In genomic region chr12:49945394-49946080, GRCh38 we compare ENCODE assay signal across 8 cellular contexts. TPM values are rescaled to one million over a fixed set of nuclear protein-coding genes. Genes with fewer than 3 reads are reported as not detected.
DNase-seq lines count a peak whose midpoint lies in the region; ATAC-seq and TF ChIP-seq lines count a peak whose summit lies in the region.

No MANE protein-coding gene starts in this region.

- DNase-seq in HFFc6 (peak; percentile 68), NCI-H748 (lab: John Stamatoyannopoulos, UW; ENCODE audit: unreplicated experiment) (peak; percentile 49), ecto neural progenitor cell (ENCODE audit: low spot score) (peak; percentile 95), medulla oblongata (ENCODE audit: extremely low spot score) (peak; percentile 84)
- peak; percentile 88 for DNase-seq in activated CD8-positive, alpha-beta T cell treated with anti-CD3 and anti-CD28 coated beads, Interleukin-2, amount 10 ng/mL, durations not matched to agents 7 days and 5 days
- peak; percentile 75 to 92 (median 77) for DNase-seq in stimulated activated CD4-positive, alpha-beta T cell treated with anti-CD3 and anti-CD28 coated beads, TNF-alpha, amount 100 ng/mL, for 24 hours (ENCODE audit: low read depth in 3 of 3)

- H3K9me3 ChIP-seq in ES-I3 (ENCODE audit: control insufficient read depth, insufficient read depth, low read length): no peaks in the 10 kb centered on the region

- peaks cover 12% of the 10 kb centered on the region for H3K4me1 Mint-ChIP-seq in HFFc6 (ENCODE audit: low read depth)
- peaks cover 24% of the 10 kb centered on the region for H3K4me1 Mint-ChIP-seq in activated CD8-positive, alpha-beta T cell treated with anti-CD3 and anti-CD28 coated beads, Interleukin-2, amount 10 ng/mL, durations not matched to agents 7 days and 5 days (ENCODE audit: low read depth)

- peak; percentile 99 for ATAC-seq in activated CD8-positive, alpha-beta T cell treated with anti-CD3 and anti-CD28 coated beads, Interleukin-2, amount 10 ng/mL, durations not matched to agents 7 days and 5 days
- no peak for ATAC-seq in GM19328 (IDR thresholded peaks at IDR 0.05; ENCODE audit: unreplicated experiment)

- H3K4me1 ChIP-seq in ES-I3 (ENCODE audit: insufficient read depth, low read length): peaks cover 11% of the 10 kb centered on the region

- peak; percentile 95 for TF ChIP-seq CTCF in HFFc6 (IDR thresholded peaks at IDR 0.05)

- no peaks in the 10 kb centered on the region for H3K36me3 ChIP-seq in ES-I3 (ENCODE audit: insufficient read depth, low read length)

- H3K9me3 Mint-ChIP-seq in HFFc6: no peaks in the 10 kb centered on the region
- no peaks in the 10 kb centered on the region for H3K9me3 Mint-ChIP-seq in activated CD8-positive, alpha-beta T cell treated with anti-CD3 and anti-CD28 coated beads, Interleukin-2, amount 10 ng/mL, durations not matched to agents 7 days and 5 days (ENCODE audit: insufficient read depth)

- CTCF ChIA-PET in activated CD8-positive, alpha-beta T cell treated with anti-CD3 and anti-CD28 coated beads, Interleukin-2, amount 10 ng/mL, durations not matched to agents 7 days and 5 days (lab: Charles Lee): interaction anchor here (0.5 to 4.6 kb wide), 71 partner anchors 9 to 1236 kb away, joined by 3 to 103 read pairs (median 5); partner anchors contain the start of genes AQP5, AQP6, BCDIN3D and COX14

- H3K4me3 Mint-ChIP-seq in HFFc6: peak overlapping the region; percentile 58; the same call in 1 of the 2 replicates
- peak overlapping the region; percentile 70 for H3K4me3 Mint-ChIP-seq in activated CD8-positive, alpha-beta T cell treated with anti-CD3 and anti-CD28 coated beads, Interleukin-2, amount 10 ng/mL, durations not matched to agents 7 days and 5 days

- H3K36me3 Mint-ChIP-seq in HFFc6 (ENCODE audit: low read depth): no peaks in the 10 kb centered on the region
- H3K36me3 Mint-ChIP-seq in activated CD8-positive, alpha-beta T cell treated with anti-CD3 and anti-CD28 coated beads, Interleukin-2, amount 10 ng/mL, durations not matched to agents 7 days and 5 days (ENCODE audit: low read depth): no peaks in the 10 kb centered on the region

- peaks cover 22% of the 10 kb centered on the region for H3K27me3 Mint-ChIP-seq in HFFc6 (ENCODE audit: insufficient read depth)
- no peaks in the 10 kb centered on the region for H3K27me3 Mint-ChIP-seq in activated CD8-positive, alpha-beta T cell treated with anti-CD3 and anti-CD28 coated beads, Interleukin-2, amount 10 ng/mL, durations not matched to agents 7 days and 5 days (ENCODE audit: low read depth)

- POLR2A ChIA-PET in activated CD8-positive, alpha-beta T cell treated with anti-CD3 and anti-CD28 coated beads, Interleukin-2, amount 10 ng/mL, durations not matched to agents 7 days and 5 days (lab: Charles Lee): interaction anchor here (0.7 to 1.6 kb wide), 2 partner anchors 204 to 347 kb away, joined by 3 to 5 read pairs; partner anchors contain the start of gene TMBIM6

- H3K9ac ChIP-seq in ES-I3 (ENCODE audit: low read depth, low read length): peak overlapping the region; percentile 38; the same call in 1 of the 2 replicates

- H3K27ac Mint-ChIP-seq in HFFc6: no peak overlapping the region; the same call in 1 of the 2 replicates
- peak overlapping the region; percentile 92 for H3K27ac Mint-ChIP-seq in activated CD8-positive, alpha-beta T cell treated with anti-CD3 and anti-CD28 coated beads, Interleukin-2, amount 10 ng/mL, durations not matched to agents 7 days and 5 days

RNA-seq across cellular contexts. Expression of gene AQP2, which starts 5.0 kb away (rescaled TPM):
- not detected for total RNA-seq in HFFc6 (2021; fragmentation: NEBNext Ultra II Directional; extraction: Animal tissue kit (Norgen Biotek cat#: 25700))
- not detected for total RNA-seq in activated CD8-positive, alpha-beta T cell treated with anti-CD3 and anti-CD28 coated beads, Interleukin-2, amount 10 ng/mL, durations not matched to agents 7 days and 5 days

RNA-seq across cellular contexts. Expression of gene AQP5, which starts 16.1 kb away (rescaled TPM):
- not detected for total RNA-seq in HFFc6 (2021; fragmentation: NEBNext Ultra II Directional; extraction: Animal tissue kit (Norgen Biotek cat#: 25700))
- total RNA-seq in activated CD8-positive, alpha-beta T cell treated with anti-CD3 and anti-CD28 coated beads, Interleukin-2, amount 10 ng/mL, durations not matched to agents 7 days and 5 days: not detected

RNA-seq across cellular contexts. Expression of gene AQP6, which starts 27.2 kb away (rescaled TPM):
- total RNA-seq in HFFc6 (2021; fragmentation: NEBNext Ultra II Directional; extraction: Animal tissue kit (Norgen Biotek cat#: 25700)): not detected
- not detected for total RNA-seq in activated CD8-positive, alpha-beta T cell treated with anti-CD3 and anti-CD28 coated beads, Interleukin-2, amount 10 ng/mL, durations not matched to agents 7 days and 5 days

RNA-seq across cellular contexts. Expression of gene FAIM2, which starts 41.8 kb away (rescaled TPM):
- total RNA-seq in HFFc6 (2021; fragmentation: NEBNext Ultra II Directional; extraction: Animal tissue kit (Norgen Biotek cat#: 25700)): 1 to 10 TPM in 4 of 6 experiments, under 1 TPM in 2; 0.24 to 1.1 (median 1.1) TPM
- total RNA-seq in activated CD8-positive, alpha-beta T cell treated with anti-CD3 and anti-CD28 coated beads, Interleukin-2, amount 10 ng/mL, durations not matched to agents 7 days and 5 days: under 1 TPM; 0.23 to 0.55 TPM
